In the genomic region with DNA sequence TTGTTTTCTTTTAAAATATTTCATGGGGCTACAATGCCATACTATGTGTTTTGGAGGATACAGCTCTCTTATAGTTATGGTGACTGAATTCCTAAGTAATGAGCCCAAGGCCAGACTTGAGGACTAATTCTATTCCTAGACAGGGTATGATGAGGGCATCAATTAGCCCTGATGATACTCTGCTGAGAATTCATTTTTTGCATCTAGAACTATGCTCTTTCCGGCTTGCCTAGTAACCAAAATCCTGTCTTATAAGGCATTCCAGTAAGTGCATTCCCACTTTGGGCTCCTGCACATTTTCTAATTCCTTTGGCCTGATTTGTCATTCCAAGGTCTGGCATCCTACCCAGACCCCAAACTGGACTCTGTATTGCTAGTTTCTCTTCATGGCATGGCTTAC, we compare ENCODE assay signal across 1 cellular context.
TF ChIP-seq lines count a peak whose summit lies in the region.

No MANE protein-coding gene starts in this region.

TF ChIP-seq in endothelial cell of umbilical vein, 7 proteins besides CTCF, POLR2A, EP300 and RAD21:
- TF ChIP-seq FOS (IDR thresholded peaks at IDR 0.05; ENCODE audit: borderline replicate concordance, insufficient read depth, low read length) (no peak), JUN (IDR thresholded peaks at IDR 0.05; ENCODE audit: borderline replicate concordance, insufficient read depth, insufficient read length, low read depth) (no peak), MYC (IDR thresholded peaks at IDR 0.05; ENCODE audit: low read depth, low read length) (no peak), GATA2 (IDR thresholded peaks at IDR 0.05; ENCODE audit: insufficient read depth, insufficient read length, low read depth, low read length) (no peak), POLR2AphosphoS5 (IDR thresholded peaks at IDR 0.05; ENCODE audit: insufficient read depth, low read depth, low read length) (no peak), EZH2 (IDR thresholded peaks at IDR 0.05; ENCODE audit: borderline replicate concordance, low read depth, low read length, severe bottlenecking) (no peak)
- TF ChIP-seq, protein P1, sequence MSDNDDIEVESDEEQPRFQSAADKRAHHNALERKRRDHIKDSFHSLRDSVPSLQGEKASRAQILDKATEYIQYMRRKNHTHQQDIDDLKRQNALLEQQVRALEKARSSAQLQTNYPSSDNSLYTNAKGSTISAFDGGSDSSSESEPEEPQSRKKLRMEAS (IDR thresholded peaks at IDR 0.05; ENCODE audit: insufficient read depth, insufficient read length): no peak
